ENCODE assay signal across 25 cellular contexts in the genomic region with DNA sequence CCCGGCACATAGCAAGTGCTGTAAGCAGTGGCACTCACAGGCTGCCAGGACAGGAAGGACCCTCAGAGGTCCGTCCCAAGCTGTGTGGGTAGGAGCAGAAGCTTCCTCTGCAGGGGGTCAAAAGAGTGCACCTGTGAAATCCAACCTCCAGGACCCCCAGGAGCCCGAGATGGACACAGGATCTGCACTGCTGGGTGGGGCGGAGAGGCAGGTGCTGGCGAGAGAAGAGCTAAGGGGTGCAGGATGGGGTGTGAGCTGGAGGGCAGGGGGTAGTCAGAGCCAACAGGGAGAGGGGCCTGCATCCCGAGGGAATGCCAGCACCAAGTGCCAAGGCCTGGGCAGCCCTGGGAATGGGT. TPM values are rescaled to one million over a fixed set of nuclear protein-coding genes. Genes with fewer than 3 reads are reported as not detected.
"Had no signal": no experiment of that assay in that cellular context is flagged by ENCODE, and none has a peak within 500 bp of the region (broad histone marks: within the 10 kb centered on the region; RNA-seq: fewer than 3 reads in every experiment).

No MANE protein-coding gene starts in this region.

- DNase-seq: activated CD4-positive, alpha-beta T cell treated with anti-CD3 and anti-CD28 coated beads, Interleukin-2, amount 50 U/mL, for 1 hour; activated CD4-positive, CD25-positive, alpha-beta regulatory T cell treated with anti-CD3 and anti-CD28 coated beads, Interleukin-2, amount 50 U/mL, for 72 hours; activated CD8-positive, alpha-beta memory T cell treated with anti-CD3 and anti-CD28 coated beads, Interleukin-2, amount 50 U/mL, for 4 hours; activated effector memory CD4-positive, alpha-beta T cell treated with Interleukin-2 at 50 U/mL for 16 hours; activated naive CD4-positive, alpha-beta T cell treated with anti-CD3 and anti-CD28 coated beads, Interleukin-2, amount 10 ng/mL, durations not matched to agents 7 days and 5 days; activated naive CD8-positive, alpha-beta T cell treated with anti-CD3 and anti-CD28 coated beads, Interleukin-2, amount 50 U/mL, for 24 hours; activated T-cell treated with anti-CD3 and anti-CD28 coated beads, Interleukin-2, amount 50 U/mL, for 4 hours; central memory CD4-positive, alpha-beta T cell; colonic mucosa; erythroblast; head of caudate nucleus; left ventricle myocardium inferior; naive thymus-derived CD8-positive, alpha-beta T cell; spleen; stimulated activated CD4-positive, alpha-beta T cell treated with anti-CD3 and anti-CD28 coated beads, Interleukin-4, amount 100 ng/mL, for 4 hours; T1000; thyroid gland had no signal

- H3K4me1 ChIP-seq: colonic mucosa, parathyroid adenoma had no signal

- H3K27ac ChIP-seq: colonic mucosa, left ventricle myocardium inferior, neutrophil, parathyroid adenoma, thyroid gland had no signal

- H3K36me3 Mint-ChIP-seq: brain had no signal

- H3K27me3 Mint-ChIP-seq: activated naive CD8-positive, alpha-beta T cell treated with anti-CD3 and anti-CD28 coated beads, Interleukin-2, amount 50 U/mL, for 24 hours had no signal

- H3K4me3 Mint-ChIP-seq: activated naive CD4-positive, alpha-beta T cell treated with anti-CD3 and anti-CD28 coated beads, Interleukin-2, amount 10 ng/mL, durations not matched to agents 7 days and 5 days; activated naive CD8-positive, alpha-beta T cell treated with anti-CD3 and anti-CD28 coated beads, Interleukin-2, amount 50 U/mL, for 24 hours; activated T-cell treated with anti-CD3 and anti-CD28 coated beads, Interleukin-2, amount 50 U/mL, for 4 hours; naive thymus-derived CD8-positive, alpha-beta T cell had no signal

- H3K27me3 ChIP-seq: colonic mucosa, neutrophil, spleen, thyroid gland had no signal

- ATAC-seq: activated naive CD8-positive, alpha-beta T cell treated with anti-CD3 and anti-CD28 coated beads, Interleukin-2, amount 50 U/mL, for 24 hours had no signal

- H3K27ac Mint-ChIP-seq: activated naive CD4-positive, alpha-beta T cell treated with anti-CD3 and anti-CD28 coated beads, Interleukin-2, amount 10 ng/mL, durations not matched to agents 7 days and 5 days; activated naive CD8-positive, alpha-beta T cell treated with anti-CD3 and anti-CD28 coated beads, Interleukin-2, amount 50 U/mL, for 24 hours had no signal

- H3K36me3 ChIP-seq: colonic mucosa had no signal

- H3K4me3 ChIP-seq: colonic mucosa, left ventricle myocardium inferior, spleen, thyroid gland had no signal

- H3K9me3 ChIP-seq: colonic mucosa, left ventricle myocardium inferior, neutrophil, spleen, thyroid gland had no signal

- H3K9me3 Mint-ChIP-seq: activated naive CD4-positive, alpha-beta T cell treated with anti-CD3 and anti-CD28 coated beads, Interleukin-2, amount 10 ng/mL, durations not matched to agents 7 days and 5 days; activated naive CD8-positive, alpha-beta T cell treated with anti-CD3 and anti-CD28 coated beads, Interleukin-2, amount 50 U/mL, for 24 hours; activated T-cell treated with anti-CD3 and anti-CD28 coated beads, Interleukin-2, amount 50 U/mL, for 4 hours; naive thymus-derived CD8-positive, alpha-beta T cell had no signal

RNA-seq across cellular contexts. Expression of a gene that starts 0.7 kb away (rescaled TPM):
- total RNA-seq: activated T-cell treated with anti-CD3 and anti-CD28 coated beads, Interleukin-2, amount 50 U/mL, for 4 hours; colonic mucosa; frontal cortex; kidney; left ventricle myocardium inferior; mucosa of gallbladder; naive thymus-derived CD8-positive, alpha-beta T cell; spleen; T-helper 1 cell treated with Interleukin-12 subunit alpha and Interleukin-12 subunit beta and Interleukin-4 antibody, amounts not matched to agents 30 ng/mL and 1 ng/mL, for 36 hours; urinary bladder had no signal
- polyA plus RNA-seq: naive thymus-derived CD8-positive, alpha-beta T cell; urinary bladder had no signal
